Comparison of ENCODE assay signal across 9 cellular contexts in genomic region chr4:2258091-2259035, GRCh38. TPM values are rescaled to one million over a fixed set of nuclear protein-coding genes. Genes with fewer than 3 reads are reported as not detected.
DNase-seq lines count a peak whose midpoint lies in the region; ATAC-seq and TF ChIP-seq lines count a peak whose summit lies in the region.
"Had no signal": no experiment of that assay in that cellular context is flagged by ENCODE, and none has a peak within 500 bp of the region (broad histone marks: within the 10 kb centered on the region; RNA-seq: fewer than 3 reads in every experiment).

No MANE protein-coding gene starts in this region.

- H3K4me1 ChIP-seq in osteoblast (ENCODE audit: insufficient read depth, low read length) (peaks cover 34% of the 10 kb centered on the region), vagina (peaks cover 82% of the 10 kb centered on the region)

- intact Hi-C loops in head of caudate nucleus (cut with DNase I) (no loop called here), vagina (cut with DNase I) (no loop called here), Calu3 (cut with micrococcal nuclease; ENCODE audit: unreplicated experiment) (no loop called here)

- H2AFZ ChIP-seq in osteoblast (ENCODE audit: low read length): no peak overlapping the region

- H3K36me3 ChIP-seq in osteoblast (ENCODE audit: insufficient read depth, low read length) (peaks cover 22% of the 10 kb centered on the region), vagina (peaks cover 0 to 15% of the 10 kb centered on the region in 2 donors)

- H3K27ac Mint-ChIP-seq in Calu3 (ENCODE audit: unreplicated experiment): no peak overlapping the region

- H3K27me3 Mint-ChIP-seq in Calu3 (ENCODE audit: unreplicated experiment): no peaks in the 10 kb centered on the region

- CTCF ChIA-PET in Calu3 (lab: Charles Lee): no interaction called here

- H3K4me1 Mint-ChIP-seq in Calu3 (ENCODE audit: low read depth, unreplicated experiment): no peaks in the 10 kb centered on the region

- H3K9me3 ChIP-seq in osteoblast (ENCODE audit: low read depth, low read length) (no peaks in the 10 kb centered on the region), vagina (no peaks in the 10 kb centered on the region)

- no TSS peak for BruUV-seq in Calu3 (replicated peaks; lab: Mats Ljungman, UMichigan)

- peaks cover 70% of the 10 kb centered on the region for H4K20me1 ChIP-seq in osteoblast (ENCODE audit: insufficient read depth, low read length)

- ATAC-seq in HG03442 (IDR thresholded peaks at IDR 0.05; ENCODE audit: unreplicated experiment): no peak

- DNase-seq in stimulated activated CD4-positive, alpha-beta T cell treated with anti-CD3 and anti-CD28 coated beads, Interleukin-15, amount 100 ng/mL, for 24 hours: peak; percentile 1
- no peak for DNase-seq in stimulated activated CD4-positive, alpha-beta T cell treated with anti-CD3 and anti-CD28 coated beads, Interleukin-2, amount 100 ng/mL, for 48 hours
- DNase-seq in head of caudate nucleus: peak in 32 of 42 donors; percentile 0 to 40 (median 8)
- peak; percentile 58 for DNase-seq in osteoblast (ENCODE audit: insufficient read length, low spot score, missing footprints)
- peak; percentile 86 to 93 for DNase-seq in vagina (ENCODE audit: extremely low spot score in 2 of 2)
- DNase-seq in Calu3: no peak
- DNase-seq in G401 (ENCODE audit: low spot score): no peak
- DNase-seq: WERI-Rb-1 had no signal

- H3K27ac ChIP-seq in osteoblast (ENCODE audit: low read depth, low read length) (no peak overlapping the region), vagina (peak overlapping the region; percentile 91)
- H3K27ac ChIP-seq: WERI-Rb-1 had no signal

- H3K27me3 ChIP-seq in osteoblast (ENCODE audit: insufficient read depth, low read length) (no peaks in the 10 kb centered on the region), vagina (no peaks in the 10 kb centered on the region)

- H3K79me2 ChIP-seq in osteoblast (ENCODE audit: insufficient read depth, low read length): peaks cover 68% of the 10 kb centered on the region

- peaks cover 10% of the 10 kb centered on the region for H3K36me3 Mint-ChIP-seq in Calu3 (ENCODE audit: insufficient read depth, unreplicated experiment)

- no peak for TF ChIP-seq CTCF in osteoblast (IDR thresholded peaks at IDR 0.05; ENCODE audit: extremely low read depth, low read depth, low read length)
- TF ChIP-seq CTCF in vagina (IDR thresholded peaks at IDR 0.05): no peak
- no peak for TF ChIP-seq CTCF in Calu3 (IDR thresholded peaks at IDR 0.05; ENCODE audit: unreplicated experiment)

- H3K9me3 Mint-ChIP-seq in Calu3 (ENCODE audit: low read depth, unreplicated experiment): no peaks in the 10 kb centered on the region

- no peak for TF ChIP-seq POLR2A in vagina (IDR thresholded peaks at IDR 0.05)

- no peak overlapping the region for H3K4me3 Mint-ChIP-seq in Calu3 (ENCODE audit: low read depth, unreplicated experiment)

- in situ Hi-C loops in G401 (cut with HindIII; ENCODE audit: low sequenced_read_pairs): no loop called here

- H3K4me2 ChIP-seq in osteoblast (ENCODE audit: insufficient read depth, low read length): no peak overlapping the region

- no peak overlapping the region for H3K4me3 ChIP-seq in osteoblast (ENCODE audit: insufficient read depth, low read length)
- H3K4me3 ChIP-seq in vagina: no peak overlapping the region

RNA-seq across cellular contexts. Expression of gene MXD4, which starts 3.5 kb away (rescaled TPM):
- total RNA-seq in osteoblast (53.3 and 56.8 TPM in 2 replicates), vagina (27.5 TPM), Calu3 (2022) (12.8 and 15.0 TPM in 2 replicates)
- 53.2 and 72.2 TPM in 2 replicates for total RNA-seq in G401 (2014; rRNA removed; shearing (Covaris generic))

RNA-seq across cellular contexts. Expression of gene HAUS3, which starts 16.4 kb away (rescaled TPM):
- total RNA-seq in osteoblast (8.7 and 9.7 TPM in 2 replicates), vagina (9.6 TPM), Calu3 (2022) (12.9 and 13.4 TPM in 2 replicates)
- 12.3 and 15.5 TPM in 2 replicates for total RNA-seq in G401 (2014; rRNA removed; shearing (Covaris generic))

RNA-seq across cellular contexts. Expression of gene POLN, which starts 16.4 kb away (rescaled TPM):
- total RNA-seq in osteoblast: 2.9 and 4.1 TPM in 2 replicates
- total RNA-seq in vagina: 3.9 TPM
- total RNA-seq in Calu3 (2022): 4.1 and 5.2 TPM in 2 replicates
- total RNA-seq in G401 (2014; rRNA removed; shearing (Covaris generic)): 0.17 and 0.49 TPM in 2 replicates

Comparison
In these comparisons a context has a peak if more than half of its experiments do, and no peak if none do; other contexts are left out.
1. DNase-seq: peak in stimulated activated CD4-positive, alpha-beta T cell treated with anti-CD3 and anti-CD28 coated beads, Interleukin-15, amount 100 ng/mL, for 24 hours (single experiment), head of caudate nucleus (32 of 42), osteoblast (single experiment) and vagina (2 of 2); none in stimulated activated CD4-positive, alpha-beta T cell treated with anti-CD3 and anti-CD28 coated beads, Interleukin-2, amount 100 ng/mL, for 48 hours (0 of 2), Calu3 (single experiment) and G401 (single experiment).